ENCODE assay signal across 9 cellular contexts in the genomic region with DNA sequence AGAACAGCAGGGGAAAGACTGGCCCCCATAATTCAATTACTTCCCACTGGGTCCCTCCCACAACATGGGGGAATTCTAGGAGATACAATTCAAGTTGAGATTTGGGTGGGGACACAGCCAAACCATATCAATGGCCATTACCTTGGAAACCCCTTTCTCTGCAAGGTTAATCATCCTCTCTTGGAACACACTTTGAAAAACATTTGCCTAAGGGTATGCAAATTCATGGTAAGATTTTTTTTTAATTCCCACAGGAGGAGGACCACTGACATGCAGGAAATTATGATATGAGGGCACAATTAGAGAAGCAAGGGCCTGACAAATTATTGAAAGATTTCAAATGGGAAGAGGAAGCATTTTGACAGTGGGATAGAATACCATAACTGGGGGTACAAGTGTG.
"Had no signal": no experiment of that assay in that cellular context is flagged by ENCODE, and none has a peak within 500 bp of the region (broad histone marks: within the 10 kb centered on the region; RNA-seq: fewer than 3 reads in every experiment).

No MANE protein-coding gene starts in this region.

- H3K4me1 ChIP-seq: HAP-1 had no signal

- H3K9me3 Mint-ChIP-seq: HFFc6 had no signal

- H3K4me3 Mint-ChIP-seq: HFFc6 had no signal

- DNase-seq: GOT3, H7, HFFc6, IMR-90, KBM-7 had no signal

- H3K9ac ChIP-seq: GM23248 had no signal

- H3K9me3 ChIP-seq: HAP-1 had no signal

- H3K27ac Mint-ChIP-seq: HFFc6 had no signal

- H2AFZ ChIP-seq: GM23248 had no signal

- FAIRE-seq: HTR-8/SVneo had no signal

- H3K36me3 ChIP-seq: HAP-1 had no signal

- H3K27ac ChIP-seq: GM23248 had no signal

- H3K4me3 ChIP-seq: GM23248, HAP-1 had no signal

- ATAC-seq: HCT116 had no signal
